Comparison of ENCODE assay signal across 8 cellular contexts in the genomic region with DNA sequence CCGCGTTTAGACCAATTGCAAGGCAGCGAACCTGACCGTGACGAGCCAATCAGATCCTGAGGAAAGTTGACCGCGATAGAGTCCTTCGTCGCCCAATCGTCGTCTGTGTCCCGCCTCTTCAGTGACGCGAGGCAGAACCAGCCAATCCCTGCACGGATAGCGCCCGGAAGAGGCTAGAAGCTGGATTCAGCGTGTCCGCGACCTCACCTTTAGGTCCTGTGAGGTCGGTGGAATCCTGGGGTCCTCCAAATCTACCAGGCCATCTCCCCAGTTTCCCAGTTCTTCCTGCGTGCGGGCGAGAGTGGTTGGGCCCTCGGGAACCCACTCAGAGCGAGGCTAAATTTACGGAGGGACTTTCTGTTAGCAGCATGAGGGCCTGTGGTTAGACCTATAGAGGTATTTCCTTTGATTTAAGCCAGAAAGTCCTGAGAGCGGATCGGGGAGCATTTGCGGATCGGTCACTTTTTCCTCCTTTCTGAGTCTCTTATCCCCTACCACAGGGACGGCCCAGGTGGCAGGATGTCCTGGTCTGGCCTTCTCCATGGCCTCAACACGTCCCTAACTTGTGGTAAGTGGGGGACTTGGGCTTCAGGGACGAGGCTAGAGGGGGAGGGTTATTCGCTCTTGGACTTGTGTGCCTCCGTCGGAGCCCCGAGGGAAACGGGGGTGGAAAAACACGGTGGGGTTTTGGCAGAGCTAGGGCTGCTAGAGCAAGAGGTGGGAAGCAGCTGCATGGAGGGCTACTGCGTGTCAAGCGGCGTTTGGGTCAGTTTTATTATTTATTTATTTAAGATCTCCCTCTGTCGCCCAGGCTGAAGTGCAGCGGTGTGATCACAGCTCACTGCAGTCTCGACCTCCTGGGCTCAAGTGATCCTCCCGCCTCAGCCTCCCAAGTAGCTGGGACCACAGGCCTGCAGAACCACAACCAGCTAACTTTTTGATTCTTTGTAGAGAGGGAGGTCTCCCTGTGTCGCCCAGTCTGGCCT. TPM values are rescaled to one million over a fixed set of nuclear protein-coding genes. Genes with fewer than 3 reads are reported as not detected.
A peak's percentile ranks its signal among the peaks of the same experiment; 100 is the strongest.
DNase-seq lines count a peak whose midpoint lies in the region; ATAC-seq and FAIRE-seq lines count a peak whose summit lies in the region.

MRPS12 (plus strand) TSS at position 169 of the 986 bp plus-strand sequence; CDS start at position 520, 351 bp downstream.

- H3K4me1 ChIP-seq in Karpas-422 (ENCODE audit: low read length), result peaks cover 16% of the 10 kb centered on the region
- H3K4me1 ChIP-seq in neuron (ENCODE audit: insufficient read depth, low read length), result peaks cover 11% of the 10 kb centered on the region

- DNase-seq in ELR (ENCODE audit: low read depth) (peak; percentile 99), Karpas-422 (peak; percentile 100), RPMI8226 (peak; percentile 97), frontal cortex (ENCODE audit: low spot score in 2 of 2) (peak; percentile 99), superior temporal gyrus (ENCODE audit: extremely low spot score) (peak; percentile 100)
- peak; percentile 99 for DNase-seq in activated naive CD4-positive, alpha-beta T cell treated with anti-CD3 and anti-CD28 coated beads, Interleukin-2, amount 50 U/mL, for 16 hours

- H3K27me3 ChIP-seq in Karpas-422 (ENCODE audit: low read length) (no peaks in the 10 kb centered on the region), neuron (ENCODE audit: insufficient read depth, low read length) (no peaks in the 10 kb centered on the region)

- H3K9ac ChIP-seq in Karpas-422 (ENCODE audit: low read length), result peak within 1 kb of the TSS; percentile 95

- H3K36me3 ChIP-seq in Karpas-422 (ENCODE audit: insufficient read depth, low read length) (peaks cover 18% of the 10 kb centered on the region), neuron (ENCODE audit: insufficient read depth, low read length) (peaks cover 18% of the 10 kb centered on the region)

- peaks cover 43% of the 10 kb centered on the region for H3K79me2 ChIP-seq in Karpas-422 (ENCODE audit: low read length)

- H3K4me3 ChIP-seq in Karpas-422 (ENCODE audit: low read length), result peak within 1 kb of the TSS; percentile 96
- peak within 1 kb of the TSS; percentile 90 for H3K4me3 ChIP-seq in neuron (ENCODE audit: low read length)

- peak; percentile 93 for FAIRE-seq in frontal cortex (lab: Jason Lieb, UNC)

- H3K9me3 ChIP-seq in Karpas-422 (ENCODE audit: low read length), result no peaks in the 10 kb centered on the region
- peaks cover 4% of the 10 kb centered on the region for H3K9me3 ChIP-seq in neuron (ENCODE audit: low read length)

- ATAC-seq in GM21825 (IDR thresholded peaks at IDR 0.05; ENCODE audit: unreplicated experiment), result peak; percentile 83

- H2AFZ ChIP-seq in Karpas-422 (ENCODE audit: low read length), result peak within 1 kb of the TSS; percentile 76; the same call in 1 of the 2 replicates
- peak within 1 kb of the TSS; percentile 79 for H2AFZ ChIP-seq in neuron (ENCODE audit: low read depth, low read length)

- H3K9me2 ChIP-seq in Karpas-422 (replicated peaks; ENCODE audit: insufficient read depth, low read length), result no peaks in the 10 kb centered on the region

- peak within 1 kb of the TSS; percentile 94 for H3K4me2 ChIP-seq in Karpas-422 (ENCODE audit: low read depth, low read length, poor library complexity, severe bottlenecking)

- peak within 1 kb of the TSS; percentile 54; the same call in 1 of the 2 replicates for H3K27ac ChIP-seq in Karpas-422 (ENCODE audit: low read length)

- peaks cover 5% of the 10 kb centered on the region; the same call in 1 of the 2 replicates for H4K20me1 ChIP-seq in Karpas-422 (ENCODE audit: insufficient read depth, low read depth, low read length)

RNA-seq across cellular contexts. Expression of gene MRPS12, which starts in this region (rescaled TPM):
- total RNA-seq in Karpas-422 (2014; rRNA removed; shearing (Covaris generic); ENCODE audit: low replicate concordance), result 46.7 and 71.2 TPM in 2 replicates
- total RNA-seq in frontal cortex, result 17.1 TPM

Comparison
In these comparisons a context has a peak if more than half of its experiments do, and no peak if none do; other contexts are left out.
1. Peak in every context shown above with its lines: DNase-seq, ATAC-seq, H3K4me3 ChIP-seq and H3K27ac ChIP-seq.